In the genomic region with DNA sequence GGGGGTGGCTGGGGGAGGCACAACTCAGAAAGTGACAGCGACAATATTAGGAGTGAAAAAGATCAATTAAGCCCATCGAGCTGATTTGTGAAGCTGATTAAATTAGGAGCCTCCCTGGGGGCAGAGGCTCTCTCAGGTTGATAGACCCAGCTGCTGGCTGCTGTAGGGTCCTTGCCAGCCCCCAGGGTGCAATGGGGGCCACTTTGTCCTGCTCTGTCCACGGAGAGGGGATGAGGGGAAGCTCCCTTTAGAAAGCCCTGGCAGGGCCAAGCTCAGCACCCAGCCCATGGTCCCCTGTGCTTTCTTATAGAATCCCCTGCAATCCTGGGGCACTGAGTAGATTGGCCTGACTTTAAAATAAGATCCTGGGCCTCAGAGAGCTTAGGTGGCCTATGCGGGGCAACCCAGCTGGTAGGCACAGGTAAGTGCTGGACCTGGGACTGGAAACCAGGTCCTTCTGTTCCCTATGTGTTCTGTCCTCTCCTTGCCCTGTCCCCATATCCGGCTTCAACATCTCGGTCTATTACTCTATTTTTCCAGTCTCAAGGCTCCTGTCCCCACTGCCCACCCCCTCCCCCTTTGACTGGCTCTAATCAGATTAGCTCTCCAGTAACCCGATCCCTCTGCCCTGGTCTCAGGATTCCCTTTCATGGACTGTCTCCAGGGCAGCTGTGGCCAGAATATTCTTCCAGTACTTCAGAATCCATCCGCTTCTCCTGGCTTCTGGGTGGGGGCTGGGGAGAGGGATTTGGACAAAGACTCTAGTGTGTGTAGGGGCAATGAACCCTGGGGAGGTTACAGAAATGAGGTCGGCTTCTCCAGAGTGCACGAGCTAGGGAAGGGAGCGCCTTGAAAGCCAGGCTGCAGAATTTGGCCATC, we compare ENCODE assay signal across 11 cellular contexts.
DNase-seq lines count a peak whose midpoint lies in the region; ATAC-seq and TF ChIP-seq lines count a peak whose summit lies in the region.
"Had no signal": no experiment of that assay in that cellular context is flagged by ENCODE, and none has a peak within 500 bp of the region (broad histone marks: within the 10 kb centered on the region; RNA-seq: fewer than 3 reads in every experiment).

No MANE protein-coding gene starts in this region.

- DNase-seq in DMS79 treated with DMSO at 0.1 percent for 48 hours (lab: John Stamatoyannopoulos, UW) (peak; percentile 8), DMS79 (lab: John Stamatoyannopoulos, UW) (no peak), WTC11 (ENCODE audit: low spot score) (peak; percentile 39), left kidney (ENCODE audit: low read depth, low spot score) (peak; percentile 95), osteocyte (ENCODE audit: extremely low spot score, unreplicated experiment) (no peak), T-helper 1 cell (no peak)
- DNase-seq: activated CD4-positive, alpha-beta T cell treated with anti-CD3 and anti-CD28 coated beads, Interleukin-2, amount 10 ng/mL, durations not matched to agents 24 days and 14 days; activated gamma-delta T cell; colonic mucosa had no signal

- no peaks in the 10 kb centered on the region for H3K9me3 Mint-ChIP-seq in WTC11
- H3K9me3 Mint-ChIP-seq in stimulated activated memory B cell treated with anti-CD40 and anti-IgM and Interleukin-4, amounts not matched to agents 10 μg/mL and 1 μg/mL and 100 μg/mL, for 72 hours: no peaks in the 10 kb centered on the region
- H3K9me3 Mint-ChIP-seq in osteocyte (ENCODE audit: unreplicated experiment): no peaks in the 10 kb centered on the region
- H3K9me3 Mint-ChIP-seq: activated CD4-positive, alpha-beta T cell treated with anti-CD3 and anti-CD28 coated beads, Interleukin-2, amount 10 ng/mL, durations not matched to agents 24 days and 14 days had no signal

- H3K27ac Mint-ChIP-seq in WTC11: peak overlapping the region; percentile 36; the same call in 1 of the 2 replicates
- peak overlapping the region; percentile 41 for H3K27ac Mint-ChIP-seq in stimulated activated memory B cell treated with anti-CD40 and anti-IgM and Interleukin-4, amounts not matched to agents 10 μg/mL and 1 μg/mL and 100 μg/mL, for 72 hours
- H3K27ac Mint-ChIP-seq in osteocyte (ENCODE audit: unreplicated experiment): no peak overlapping the region
- H3K27ac Mint-ChIP-seq: activated CD4-positive, alpha-beta T cell treated with anti-CD3 and anti-CD28 coated beads, Interleukin-2, amount 10 ng/mL, durations not matched to agents 24 days and 14 days had no signal

- TF ChIP-seq CTCF in WTC11 (IDR thresholded peaks at IDR 0.05) (no peak), osteocyte (IDR thresholded peaks at IDR 0.05) (no peak)

- peak; percentile 86 for ATAC-seq in WTC11
- no peak for ATAC-seq in stimulated activated memory B cell treated with anti-CD40 and anti-IgM and Interleukin-4, amounts not matched to agents 10 μg/mL and 1 μg/mL and 100 μg/mL, for 72 hours
- ATAC-seq in GM19452 (IDR thresholded peaks at IDR 0.05; ENCODE audit: unreplicated experiment): no peak

- H3K36me3 Mint-ChIP-seq in WTC11 (no peaks in the 10 kb centered on the region), osteocyte (ENCODE audit: unreplicated experiment) (peaks cover 2% of the 10 kb centered on the region)
- H3K36me3 Mint-ChIP-seq in stimulated activated memory B cell treated with anti-CD40 and anti-IgM and Interleukin-4, amounts not matched to agents 10 μg/mL and 1 μg/mL and 100 μg/mL, for 72 hours: no peaks in the 10 kb centered on the region

- no peaks in the 10 kb centered on the region for H3K27me3 Mint-ChIP-seq in WTC11 (ENCODE audit: low read depth)
- H3K27me3 Mint-ChIP-seq in stimulated activated memory B cell treated with anti-CD40 and anti-IgM and Interleukin-4, amounts not matched to agents 10 μg/mL and 1 μg/mL and 100 μg/mL, for 72 hours: no peaks in the 10 kb centered on the region
- H3K27me3 Mint-ChIP-seq in osteocyte (ENCODE audit: unreplicated experiment): peaks cover 43% of the 10 kb centered on the region
- H3K27me3 Mint-ChIP-seq: activated CD4-positive, alpha-beta T cell treated with anti-CD3 and anti-CD28 coated beads, Interleukin-2, amount 10 ng/mL, durations not matched to agents 24 days and 14 days had no signal

- H3K4me3 Mint-ChIP-seq in WTC11: 0 out of 2 replicates have a peak overlapping the region, but pooled peaks have one; percentile 36
- no peak overlapping the region for H3K4me3 Mint-ChIP-seq in stimulated activated memory B cell treated with anti-CD40 and anti-IgM and Interleukin-4, amounts not matched to agents 10 μg/mL and 1 μg/mL and 100 μg/mL, for 72 hours
- no peak overlapping the region for H3K4me3 Mint-ChIP-seq in osteocyte (ENCODE audit: unreplicated experiment)
- H3K4me3 Mint-ChIP-seq: activated CD4-positive, alpha-beta T cell treated with anti-CD3 and anti-CD28 coated beads, Interleukin-2, amount 10 ng/mL, durations not matched to agents 24 days and 14 days had no signal

- POLR2A ChIA-PET in WTC11 (lab: Charles Lee): interaction anchor here (0.6 kb wide), 2 partner anchors 9 to 82 kb away, joined by 3 read pairs; no protein-coding TSS in a partner anchor

- CTCF ChIA-PET in WTC11 (lab: Charles Lee): interaction anchor here (0.6 to 5.8 kb wide), 9 partner anchors 9 to 909 kb away, joined by 3 to 44 read pairs (median 6); no protein-coding TSS in a partner anchor

- H3K4me1 Mint-ChIP-seq in WTC11 (peaks cover 32% of the 10 kb centered on the region), osteocyte (ENCODE audit: unreplicated experiment) (no peaks in the 10 kb centered on the region)
- H3K4me1 Mint-ChIP-seq in stimulated activated memory B cell treated with anti-CD40 and anti-IgM and Interleukin-4, amounts not matched to agents 10 μg/mL and 1 μg/mL and 100 μg/mL, for 72 hours: peaks cover 32% of the 10 kb centered on the region
- H3K4me1 Mint-ChIP-seq: activated CD4-positive, alpha-beta T cell treated with anti-CD3 and anti-CD28 coated beads, Interleukin-2, amount 10 ng/mL, durations not matched to agents 24 days and 14 days had no signal

TF ChIP-seq in WTC11, 78 proteins besides CTCF, POLR2A, EP300 and RAD21:
- TF ChIP-seq MYBL2 (CRISPR knock-in tag; IDR thresholded peaks at IDR 0.05) (no peak), CREM (CRISPR knock-in tag; IDR thresholded peaks at IDR 0.05) (no peak), CBFB (CRISPR knock-in tag; IDR thresholded peaks at IDR 0.05; ENCODE audit: low read depth) (no peak), IRF2 (CRISPR knock-in tag; IDR thresholded peaks at IDR 0.05; ENCODE audit: borderline replicate concordance, low read depth) (no peak), GTF2I (CRISPR knock-in tag; conservative IDR thresholded peaks at IDR 0.05) (no peak), SMAD4 (CRISPR knock-in tag; IDR thresholded peaks at IDR 0.05) (no peak), OVOL2 (CRISPR knock-in tag; IDR thresholded peaks at IDR 0.05; ENCODE audit: borderline replicate concordance) (no peak), JUN (CRISPR knock-in tag; IDR thresholded peaks at IDR 0.05) (no peak), ESRRA (CRISPR knock-in tag; IDR thresholded peaks at IDR 0.05; ENCODE audit: borderline replicate concordance) (no peak), ZBTB21 (CRISPR knock-in tag; IDR thresholded peaks at IDR 0.05; ENCODE audit: borderline replicate concordance) (no peak), NR3C1 (CRISPR knock-in tag; conservative IDR thresholded peaks at IDR 0.05; ENCODE audit: low read depth) (no peak)
- TF ChIP-seq, protein P1, sequence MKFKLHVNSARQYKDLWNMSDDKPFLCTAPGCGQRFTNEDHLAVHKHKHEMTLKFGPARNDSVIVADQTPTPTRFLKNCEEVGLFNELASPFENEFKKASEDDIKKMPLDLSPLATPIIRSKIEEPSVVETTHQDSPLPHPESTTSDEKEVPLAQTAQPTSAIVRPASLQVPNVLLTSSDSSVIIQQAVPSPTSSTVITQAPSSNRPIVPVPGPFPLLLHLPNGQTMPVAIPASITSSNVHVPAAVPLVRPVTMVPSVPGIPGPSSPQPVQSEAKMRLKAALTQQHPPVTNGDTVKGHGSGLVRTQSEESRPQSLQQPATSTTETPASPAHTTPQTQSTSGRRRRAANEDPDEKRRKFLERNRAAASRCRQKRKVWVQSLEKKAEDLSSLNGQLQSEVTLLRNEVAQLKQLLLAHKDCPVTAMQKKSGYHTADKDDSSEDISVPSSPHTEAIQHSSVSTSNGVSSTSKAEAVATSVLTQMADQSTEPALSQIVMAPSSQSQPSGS (CRISPR knock-in tag; IDR thresholded peaks at IDR 0.05; ENCODE audit: borderline replicate concordance, low read depth): no peak
- TF ChIP-seq, protein P2, sequence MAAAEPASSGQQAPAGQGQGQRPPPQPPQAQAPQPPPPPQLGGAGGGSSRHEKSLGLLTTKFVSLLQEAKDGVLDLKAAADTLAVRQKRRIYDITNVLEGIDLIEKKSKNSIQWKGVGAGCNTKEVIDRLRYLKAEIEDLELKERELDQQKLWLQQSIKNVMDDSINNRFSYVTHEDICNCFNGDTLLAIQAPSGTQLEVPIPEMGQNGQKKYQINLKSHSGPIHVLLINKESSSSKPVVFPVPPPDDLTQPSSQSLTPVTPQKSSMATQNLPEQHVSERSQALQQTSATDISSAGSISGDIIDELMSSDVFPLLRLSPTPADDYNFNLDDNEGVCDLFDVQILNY (CRISPR knock-in tag; IDR thresholded peaks at IDR 0.05): no peak
- TF ChIP-seq, protein P3, sequence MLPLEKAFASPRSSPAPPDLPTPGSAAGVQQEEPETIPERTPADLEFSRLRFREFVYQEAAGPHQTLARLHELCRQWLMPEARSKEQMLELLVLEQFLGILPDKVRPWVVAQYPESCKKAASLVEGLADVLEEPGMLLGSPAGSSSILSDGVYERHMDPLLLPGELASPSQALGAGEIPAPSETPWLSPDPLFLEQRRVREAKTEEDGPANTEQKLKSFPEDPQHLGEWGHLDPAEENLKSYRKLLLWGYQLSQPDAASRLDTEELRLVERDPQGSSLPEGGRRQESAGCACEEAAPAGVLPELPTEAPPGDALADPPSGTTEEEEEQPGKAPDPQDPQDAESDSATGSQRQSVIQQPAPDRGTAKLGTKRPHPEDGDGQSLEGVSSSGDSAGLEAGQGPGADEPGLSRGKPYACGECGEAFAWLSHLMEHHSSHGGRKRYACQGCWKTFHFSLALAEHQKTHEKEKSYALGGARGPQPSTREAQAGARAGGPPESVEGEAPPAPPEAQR (CRISPR knock-in tag; IDR thresholded peaks at IDR 0.05): no peak
- TF ChIP-seq, protein P4, sequence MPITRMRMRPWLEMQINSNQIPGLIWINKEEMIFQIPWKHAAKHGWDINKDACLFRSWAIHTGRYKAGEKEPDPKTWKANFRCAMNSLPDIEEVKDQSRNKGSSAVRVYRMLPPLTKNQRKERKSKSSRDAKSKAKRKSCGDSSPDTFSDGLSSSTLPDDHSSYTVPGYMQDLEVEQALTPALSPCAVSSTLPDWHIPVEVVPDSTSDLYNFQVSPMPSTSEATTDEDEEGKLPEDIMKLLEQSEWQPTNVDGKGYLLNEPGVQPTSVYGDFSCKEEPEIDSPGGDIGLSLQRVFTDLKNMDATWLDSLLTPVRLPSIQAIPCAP (CRISPR knock-in tag; IDR thresholded peaks at IDR 0.05): no peak

Comparison
In these comparisons a context has a peak if more than half of its experiments do, and no peak if none do; other contexts are left out.
1. DNase-seq: peak in DMS79 treated with DMSO at 0.1 percent for 48 hours (single experiment), WTC11 (single experiment) and left kidney (single experiment); none in DMS79 (single experiment), osteocyte (single experiment) and T-helper 1 cell (0 of 5).